ENCODE assay signal across 8 cellular contexts in genomic region chr17:76246080-76247066, GRCh38. TPM values are rescaled to one million over a fixed set of nuclear protein-coding genes. Genes with fewer than 3 reads are reported as not detected.
DNase-seq lines count a peak whose midpoint lies in the region; ATAC-seq, FAIRE-seq and TF ChIP-seq lines count a peak whose summit lies in the region.

No MANE protein-coding gene starts in this region.

- WGBS in liver = 63% methylated on average over 7 of the region's 7 CpGs

- CTCF ChIA-PET in CD8-positive, alpha-beta T cell (lab: Charles Lee) = interaction anchor here (0.7 to 6.2 kb wide), 18 partner anchors 8 to 152 kb away, joined by 3 to 55 read pairs (median 4); partner anchors contain the start of genes FOXJ1, SPHK1 and UBALD2
- CTCF ChIA-PET in activated CD4-positive, alpha-beta T cell treated with anti-CD3 and anti-CD28 coated beads, Interleukin-2, amount 10 ng/mL, durations not matched to agents 7 days and 5 days (lab: Charles Lee) = interaction anchor here (0.9 to 5.2 kb wide), 17 partner anchors 8 to 125 kb away, joined by 3 to 40 read pairs (median 4); partner anchors contain the start of gene UBALD2

- no peak for FAIRE-seq in frontal cortex (lab: Jason Lieb, UNC)

- H3K27ac Mint-ChIP-seq in CD8-positive, alpha-beta T cell = peak overlapping the region; percentile 90
- peak overlapping the region; percentile 92 for H3K27ac Mint-ChIP-seq in activated CD4-positive, alpha-beta T cell treated with anti-CD3 and anti-CD28 coated beads, Interleukin-2, amount 10 ng/mL, durations not matched to agents 7 days and 5 days

- no peak for TF ChIP-seq RAD21 in liver (IDR thresholded peaks at IDR 0.05)

- ATAC-seq in CD8-positive, alpha-beta T cell = peak; percentile 86
- ATAC-seq in GM19438 (IDR thresholded peaks at IDR 0.05; ENCODE audit: low read depth, unreplicated experiment) (peak; percentile 89), HG03378 (IDR thresholded peaks at IDR 0.05; ENCODE audit: unreplicated experiment) (peak; percentile 92)

- peak overlapping the region; percentile 48 for H3K4me3 Mint-ChIP-seq in CD8-positive, alpha-beta T cell
- H3K4me3 Mint-ChIP-seq in activated CD4-positive, alpha-beta T cell treated with anti-CD3 and anti-CD28 coated beads, Interleukin-2, amount 10 ng/mL, durations not matched to agents 7 days and 5 days = peak overlapping the region; percentile 62

- H3K27me3 Mint-ChIP-seq in CD8-positive, alpha-beta T cell (ENCODE audit: low read depth) = no peaks in the 10 kb centered on the region
- H3K27me3 Mint-ChIP-seq in activated CD4-positive, alpha-beta T cell treated with anti-CD3 and anti-CD28 coated beads, Interleukin-2, amount 10 ng/mL, durations not matched to agents 7 days and 5 days = no peaks in the 10 kb centered on the region

- no peak overlapping the region for H3K4me3 ChIP-seq in CD8-positive, alpha-beta T cell (ENCODE audit: low read depth, low read length)
- no peak overlapping the region for H3K4me3 ChIP-seq in liver (ENCODE audit: low read depth in 1 of 3, low read length in 3 of 3)

- H3K9me3 Mint-ChIP-seq in CD8-positive, alpha-beta T cell = no peaks in the 10 kb centered on the region
- no peaks in the 10 kb centered on the region for H3K9me3 Mint-ChIP-seq in activated CD4-positive, alpha-beta T cell treated with anti-CD3 and anti-CD28 coated beads, Interleukin-2, amount 10 ng/mL, durations not matched to agents 7 days and 5 days

- no peaks in the 10 kb centered on the region for H3K36me3 ChIP-seq in CD8-positive, alpha-beta T cell (ENCODE audit: insufficient read depth, low read length)
- no peaks in the 10 kb centered on the region for H3K36me3 ChIP-seq in liver (ENCODE audit: control insufficient read depth in 4 of 4, insufficient read depth in 3 of 4, low read depth in 1 of 4, low read length in 3 of 4)

- TF ChIP-seq CTCF in CD8-positive, alpha-beta T cell (IDR thresholded peaks at IDR 0.05) = no peak
- no peak for TF ChIP-seq CTCF in liver (IDR thresholded peaks at IDR 0.05; ENCODE audit: low read depth, low read length, missing input control)

- H3K27ac ChIP-seq in CD8-positive, alpha-beta T cell (ENCODE audit: low read depth, low read length) = peak overlapping the region; percentile 5
- no peak overlapping the region for H3K27ac ChIP-seq in liver (ENCODE audit: low read depth in 1 of 2, low read length in 2 of 2)

- H3K4me1 Mint-ChIP-seq in CD8-positive, alpha-beta T cell (ENCODE audit: low read depth) = peaks cover 59% of the 10 kb centered on the region
- peaks cover 86% of the 10 kb centered on the region for H3K4me1 Mint-ChIP-seq in activated CD4-positive, alpha-beta T cell treated with anti-CD3 and anti-CD28 coated beads, Interleukin-2, amount 10 ng/mL, durations not matched to agents 7 days and 5 days

- peak in 4 of 7 experiments; percentile 34 to 68 (median 41) for DNase-seq in CD8-positive, alpha-beta T cell
- DNase-seq in activated CD4-positive, alpha-beta T cell treated with anti-CD3 and anti-CD28 coated beads, Interleukin-2, amount 10 ng/mL, durations not matched to agents 7 days and 5 days = peak; percentile 86
- DNase-seq in DMS53 treated with DMSO at 0.1 percent for 48 hours (lab: John Stamatoyannopoulos, UW; ENCODE audit: unreplicated experiment) (no peak), frontal cortex (ENCODE audit: low spot score in 2 of 2) (no peak), NCI-H1417 (lab: John Stamatoyannopoulos, UW) (no peak)

- no peaks in the 10 kb centered on the region for H3K27me3 ChIP-seq in CD8-positive, alpha-beta T cell (ENCODE audit: insufficient read depth, low read length)
- no peaks in the 10 kb centered on the region for H3K27me3 ChIP-seq in liver (ENCODE audit: control insufficient read depth in 4 of 4, insufficient read depth in 4 of 4, low read length in 3 of 4)

- no peak overlapping the region for H3K9ac ChIP-seq in liver (ENCODE audit: low read depth in 1 of 2, low read length in 2 of 2)

- intact Hi-C loops in CD8-positive, alpha-beta T cell (cut with DNase I, micrococcal nuclease) = no loop called here

- no peaks in the 10 kb centered on the region for H3K36me3 Mint-ChIP-seq in CD8-positive, alpha-beta T cell
- peaks cover 6% of the 10 kb centered on the region for H3K36me3 Mint-ChIP-seq in activated CD4-positive, alpha-beta T cell treated with anti-CD3 and anti-CD28 coated beads, Interleukin-2, amount 10 ng/mL, durations not matched to agents 7 days and 5 days (ENCODE audit: low read depth)

- POLR2A ChIA-PET in CD8-positive, alpha-beta T cell (lab: Charles Lee) = interaction anchor here (0.6 to 5.8 kb wide), 15 partner anchors 8 to 106 kb away, joined by 3 to 72 read pairs (median 4); partner anchors contain the start of gene UBALD2
- POLR2A ChIA-PET in activated CD4-positive, alpha-beta T cell treated with anti-CD3 and anti-CD28 coated beads, Interleukin-2, amount 10 ng/mL, durations not matched to agents 7 days and 5 days (lab: Charles Lee) = interaction anchor here (0.6 to 2.1 kb wide), 11 partner anchors 10 to 146 kb away, joined by 3 to 45 read pairs (median 6); partner anchors contain the start of gene UBALD2

- H3K9me3 ChIP-seq in CD8-positive, alpha-beta T cell (ENCODE audit: low read length) = no peaks in the 10 kb centered on the region
- no peaks in the 10 kb centered on the region for H3K9me3 ChIP-seq in liver (ENCODE audit: control insufficient read depth in 4 of 4, low read length in 3 of 4)

- peaks cover 56% of the 10 kb centered on the region for H3K4me1 ChIP-seq in CD8-positive, alpha-beta T cell (ENCODE audit: insufficient read depth, low read length)
- peaks cover 0 to 9% (median 6%) of the 10 kb centered on the region in 4 donors for H3K4me1 ChIP-seq in liver (ENCODE audit: control insufficient read depth in 4 of 4, insufficient read depth in 4 of 4, low read length in 3 of 4)

TF ChIP-seq in liver, 16 proteins besides CTCF, POLR2A, EP300 and RAD21:
- TF ChIP-seq HNF4G (IDR thresholded peaks at IDR 0.05) (peak; percentile 18), HNF4A (conservative IDR thresholded peaks at IDR 0.05) (peak; percentile 67 to 70), NR2F2 (IDR thresholded peaks at IDR 0.05) (no peak), ZBTB33 (IDR thresholded peaks at IDR 0.05) (no peak), EGR1 (IDR thresholded peaks at IDR 0.05; ENCODE audit: low read depth in 2 of 2) (no peak), SP1 (IDR thresholded peaks at IDR 0.05) (peak; percentile 48), RXRA (IDR thresholded peaks at IDR 0.05) (peak in 1 of 2 donors; percentile 40)

RNA-seq across cellular contexts. Expression of gene RNF157, which starts 6.1 kb away (rescaled TPM):
- 10 to 100 TPM; 22.3 to 25.5 TPM for total RNA-seq in CD8-positive, alpha-beta T cell
- total RNA-seq in activated CD4-positive, alpha-beta T cell treated with anti-CD3 and anti-CD28 coated beads, Interleukin-2, amount 10 ng/mL, durations not matched to agents 7 days and 5 days = 100 to 1,000 TPM; 121 to 129 TPM
- 1 to 10 TPM in 1 of 2 donors, under 1 TPM in 1; 0.42 to 2.9 TPM for total RNA-seq in liver
- polyA plus RNA-seq in liver = under 1 TPM; 0.50 to 0.82 TPM
- total RNA-seq in frontal cortex = 18.3 TPM

RNA-seq across cellular contexts. Expression of gene UBALD2, which starts 18.8 kb away (rescaled TPM):
- 100 to 1,000 TPM; 241 to 249 TPM for total RNA-seq in CD8-positive, alpha-beta T cell
- 100 to 1,000 TPM; 319 to 399 TPM for total RNA-seq in activated CD4-positive, alpha-beta T cell treated with anti-CD3 and anti-CD28 coated beads, Interleukin-2, amount 10 ng/mL, durations not matched to agents 7 days and 5 days
- total RNA-seq in liver (1 to 10 TPM; 1.7 to 6.5 TPM), frontal cortex (3.3 TPM)
- 1 to 10 TPM; 1.4 to 5.5 TPM for polyA plus RNA-seq in liver

Comparison
In these comparisons a context has a peak if more than half of its experiments do, and no peak if none do; other contexts are left out.
1. DNase-seq: peak in CD8-positive, alpha-beta T cell (4 of 7) and activated CD4-positive, alpha-beta T cell treated with anti-CD3 and anti-CD28 coated beads, Interleukin-2, amount 10 ng/mL, durations not matched to agents 7 days and 5 days (single experiment); none in DMS53 treated with DMSO at 0.1 percent for 48 hours (single experiment), frontal cortex (0 of 2) and NCI-H1417 (0 of 3).
2. RNA of gene UBALD2, which starts 18.8 kb away (total RNA-seq): 319 to 399 TPM in activated CD4-positive, alpha-beta T cell treated with anti-CD3 and anti-CD28 coated beads, Interleukin-2, amount 10 ng/mL, durations not matched to agents 7 days and 5 days and 241 to 249 TPM in CD8-positive, alpha-beta T cell; 1.7 to 6.5 TPM in liver and 3.3 TPM in frontal cortex (single experiment); every median in the first group is over 10 times any median in the second.
3. Peak in every context shown above with its lines, with median percentiles within 50 percentile points of each other: ATAC-seq.